ENCODE assay signal across 14 cellular contexts in the genomic region with DNA sequence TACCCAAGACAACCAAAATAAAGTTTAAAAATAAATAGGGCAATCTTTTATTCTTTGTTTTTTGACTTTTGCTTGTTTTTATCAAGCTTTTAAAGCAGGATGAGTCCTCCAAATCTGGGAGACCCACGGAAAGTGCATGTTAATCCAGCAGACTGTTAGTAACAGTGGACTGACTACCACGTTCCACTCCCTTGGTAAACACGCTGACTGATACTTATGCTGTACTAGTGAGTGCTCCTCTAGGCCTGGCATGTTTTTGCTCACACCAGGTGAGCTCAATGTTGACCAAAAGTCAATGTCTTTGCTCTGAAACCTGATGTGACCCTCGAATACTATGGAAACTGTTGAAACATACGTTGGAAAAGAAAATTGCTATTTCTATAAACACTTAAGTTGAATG.
"Had no signal": no experiment of that assay in that cellular context is flagged by ENCODE, and none has a peak within 500 bp of the region (broad histone marks: within the 10 kb centered on the region; RNA-seq: fewer than 3 reads in every experiment).

No MANE protein-coding gene starts in this region.

- H3K4me3 Mint-ChIP-seq: activated CD4-positive, alpha-beta memory T cell treated with anti-CD3 and anti-CD28 coated beads for 36 hours; activated naive CD8-positive, alpha-beta T cell treated with anti-CD3 and anti-CD28 coated beads, Interleukin-2, amount 10 ng/mL, durations not matched to agents 7 days and 5 days; activated T-cell treated with anti-CD3 and anti-CD28 coated beads, Interleukin-2, amount 50 U/mL, for 72 hours; naive thymus-derived CD8-positive, alpha-beta T cell; stimulated activated naive CD8-positive, alpha-beta T cell treated with anti-CD3 and anti-CD28 coated beads, Interleukin-15, Interleukin-2, amounts not matched to agents 100 ng/mL and 50 ng/mL, for 24 hours had no signal

- H3K27ac ChIP-seq: esophagus muscularis mucosa, sigmoid colon, testis, vagina had no signal

- DNase-seq: activated CD4-positive, alpha-beta memory T cell treated with anti-CD3 and anti-CD28 coated beads for 36 hours; activated gamma-delta T cell treated with Interleukin-2 at 50 U/mL for 16 hours; activated naive CD8-positive, alpha-beta T cell treated with anti-CD3 and anti-CD28 coated beads, Interleukin-2, amount 10 ng/mL, durations not matched to agents 7 days and 5 days; activated T-cell treated with anti-CD3 and anti-CD28 coated beads, Interleukin-2, amount 50 U/mL, for 72 hours; anterior cingulate cortex; glutamatergic neuron; naive thymus-derived CD8-positive, alpha-beta T cell; nucleus accumbens; sigmoid colon; T-helper 9 cell; testis had no signal

- H3K4me3 ChIP-seq: esophagus muscularis mucosa, sigmoid colon, testis, vagina had no signal

- H3K36me3 Mint-ChIP-seq: activated CD4-positive, alpha-beta memory T cell treated with anti-CD3 and anti-CD28 coated beads for 36 hours; naive thymus-derived CD8-positive, alpha-beta T cell had no signal

- H3K27ac Mint-ChIP-seq: activated CD4-positive, alpha-beta memory T cell treated with anti-CD3 and anti-CD28 coated beads for 36 hours; activated naive CD8-positive, alpha-beta T cell treated with anti-CD3 and anti-CD28 coated beads, Interleukin-2, amount 10 ng/mL, durations not matched to agents 7 days and 5 days; activated T-cell treated with anti-CD3 and anti-CD28 coated beads, Interleukin-2, amount 50 U/mL, for 72 hours; naive thymus-derived CD8-positive, alpha-beta T cell; stimulated activated naive CD8-positive, alpha-beta T cell treated with anti-CD3 and anti-CD28 coated beads, Interleukin-15, Interleukin-2, amounts not matched to agents 100 ng/mL and 50 ng/mL, for 24 hours had no signal

- H3K9me3 Mint-ChIP-seq: activated CD4-positive, alpha-beta memory T cell treated with anti-CD3 and anti-CD28 coated beads for 36 hours; activated naive CD8-positive, alpha-beta T cell treated with anti-CD3 and anti-CD28 coated beads, Interleukin-2, amount 10 ng/mL, durations not matched to agents 7 days and 5 days; activated T-cell treated with anti-CD3 and anti-CD28 coated beads, Interleukin-2, amount 50 U/mL, for 72 hours; naive thymus-derived CD8-positive, alpha-beta T cell; stimulated activated naive CD8-positive, alpha-beta T cell treated with anti-CD3 and anti-CD28 coated beads, Interleukin-15, Interleukin-2, amounts not matched to agents 100 ng/mL and 50 ng/mL, for 24 hours had no signal
